In genomic region chr17:32141690-32142037, GRCh38 we compare ENCODE assay signal across 8 cellular contexts. TPM values are rescaled to one million over a fixed set of nuclear protein-coding genes. Genes with fewer than 3 reads are reported as not detected.
DNase-seq lines count a peak whose midpoint lies in the region; ATAC-seq and TF ChIP-seq lines count a peak whose summit lies in the region.

No MANE protein-coding gene starts in this region.

- H3K4me3 ChIP-seq in astrocyte of the cerebellum (ENCODE audit: low read depth, low read length) (peak overlapping the region; percentile 89), thymus (ENCODE audit: low read length) (peak overlapping the region; percentile 64)

- peak overlapping the region; percentile 82 for H3K4me3 Mint-ChIP-seq in T-helper 1 cell treated with Interleukin-12 subunit alpha and Interleukin-12 subunit beta and Interleukin-4 antibody, amounts not matched to agents 30 μg/mL and 1 μg/mL, for 36 hours

- H3K36me3 ChIP-seq in thymus (ENCODE audit: control insufficient read depth, insufficient read depth): peaks cover 3% of the 10 kb centered on the region

- no peaks in the 10 kb centered on the region for H3K9me3 Mint-ChIP-seq in T-helper 1 cell treated with Interleukin-12 subunit alpha and Interleukin-12 subunit beta and Interleukin-4 antibody, amounts not matched to agents 30 μg/mL and 1 μg/mL, for 36 hours

- H3K27me3 ChIP-seq in thymus (ENCODE audit: control insufficient read depth, insufficient read depth): no peaks in the 10 kb centered on the region

- H3K4me1 ChIP-seq in thymus (ENCODE audit: control insufficient read depth, insufficient read depth, low read length): peaks cover 6% of the 10 kb centered on the region

- peaks cover 22% of the 10 kb centered on the region for H3K4me1 Mint-ChIP-seq in T-helper 1 cell treated with Interleukin-12 subunit alpha and Interleukin-12 subunit beta and Interleukin-4 antibody, amounts not matched to agents 30 μg/mL and 1 μg/mL, for 36 hours (ENCODE audit: low read depth)

- in situ Hi-C loops in astrocyte of the cerebellum (cut with HindIII; ENCODE audit: low sequenced_read_pairs): loop anchor here (10.0 kb wide), 1 partner anchor 137 kb away; the partner anchor contains the start of gene LRRC37B

- no peak for DNase-seq in T-helper 1 cell
- no peak for DNase-seq in astrocyte of the cerebellum (ENCODE audit: low read depth)
- DNase-seq in left colon: no peak
- DNase-seq in GM19238 (ENCODE audit: insufficient read length, low spot score): no peak
- DNase-seq in HT-29 (ENCODE audit: low spot score): no peak

- no peaks in the 10 kb centered on the region for H3K27me3 Mint-ChIP-seq in T-helper 1 cell treated with Interleukin-12 subunit alpha and Interleukin-12 subunit beta and Interleukin-4 antibody, amounts not matched to agents 30 μg/mL and 1 μg/mL, for 36 hours (ENCODE audit: low read depth)

- no peak for TF ChIP-seq CTCF in astrocyte of the cerebellum (IDR thresholded peaks at IDR 0.05; ENCODE audit: low read depth, low read length, missing control alignments)

- H3K27ac Mint-ChIP-seq in T-helper 1 cell treated with Interleukin-12 subunit alpha and Interleukin-12 subunit beta and Interleukin-4 antibody, amounts not matched to agents 30 μg/mL and 1 μg/mL, for 36 hours: peak overlapping the region; percentile 67

- H3K27ac ChIP-seq in thymus (ENCODE audit: low read depth): peak overlapping the region; percentile 91

- WGBS in thymus: 13% methylated on average over 12 of the region's 12 CpGs

- H3K9me3 ChIP-seq in thymus (ENCODE audit: control insufficient read depth): no peaks in the 10 kb centered on the region

- H3K36me3 Mint-ChIP-seq in T-helper 1 cell treated with Interleukin-12 subunit alpha and Interleukin-12 subunit beta and Interleukin-4 antibody, amounts not matched to agents 30 μg/mL and 1 μg/mL, for 36 hours (ENCODE audit: low read depth): peaks cover 6% of the 10 kb centered on the region

- intact Hi-C loops in left colon (cut with DNase I, micrococcal nuclease): no loop called here

- ATAC-seq in left colon: peak; percentile 9
- ATAC-seq in HG02610 (IDR thresholded peaks at IDR 0.05; ENCODE audit: unreplicated experiment): no peak

RNA-seq across cellular contexts. Expression of gene RHOT1, which starts 0.6 kb away (rescaled TPM):
- total RNA-seq in left colon: 10 to 100 TPM; 23.0 to 23.1 TPM
- 51.6 TPM for polyA plus RNA-seq in thymus
- 29.2 and 30.5 TPM in 2 replicates for total RNA-seq in HT-29 (2014; rRNA removed; shearing (Covaris generic))
